ENCODE assay signal across 1 cellular context in the genomic region with DNA sequence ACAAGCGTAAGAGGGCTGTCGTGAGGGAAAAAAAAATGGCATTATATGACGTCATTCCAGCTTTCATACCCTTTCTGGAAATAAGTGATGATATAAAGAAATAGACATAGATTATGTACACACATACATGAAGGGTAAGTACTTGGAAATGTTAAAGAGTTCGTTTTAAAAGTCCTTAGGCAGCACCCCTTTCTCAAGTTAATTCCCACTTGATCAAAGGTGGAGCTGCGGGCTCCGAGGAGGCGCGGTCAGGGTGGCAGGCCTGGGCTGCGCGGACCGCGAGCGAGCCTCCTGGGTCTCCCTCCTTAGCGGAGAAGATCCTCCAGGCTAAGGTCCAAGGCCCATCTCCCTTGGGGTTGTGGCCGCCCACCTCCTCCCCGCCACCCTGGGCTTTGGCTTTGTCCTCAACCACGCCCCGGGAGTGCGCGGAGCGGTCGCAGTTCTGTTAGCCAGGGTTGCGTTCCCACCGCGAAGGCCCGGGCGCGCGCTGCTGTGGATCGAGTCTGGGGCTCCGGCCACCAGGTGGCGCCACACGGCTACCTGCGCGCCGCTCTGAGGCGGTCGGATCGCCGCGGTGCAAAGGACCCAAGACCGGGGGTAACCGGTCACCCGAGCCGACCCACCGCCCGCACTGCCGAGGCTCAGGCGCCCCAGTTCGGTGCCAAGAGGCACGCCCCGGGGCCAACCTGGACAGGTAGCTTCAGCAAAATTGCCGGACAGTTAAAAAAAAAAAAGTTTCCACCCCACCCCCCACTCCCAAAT.
TF ChIP-seq lines count a peak whose summit lies in the region.

No MANE protein-coding gene starts in this region.

TF ChIP-seq in HepG2, 621 proteins besides CTCF, POLR2A, EP300 and RAD21 (continued from another document and continues in another):
- TF ChIP-seq, protein P1, sequence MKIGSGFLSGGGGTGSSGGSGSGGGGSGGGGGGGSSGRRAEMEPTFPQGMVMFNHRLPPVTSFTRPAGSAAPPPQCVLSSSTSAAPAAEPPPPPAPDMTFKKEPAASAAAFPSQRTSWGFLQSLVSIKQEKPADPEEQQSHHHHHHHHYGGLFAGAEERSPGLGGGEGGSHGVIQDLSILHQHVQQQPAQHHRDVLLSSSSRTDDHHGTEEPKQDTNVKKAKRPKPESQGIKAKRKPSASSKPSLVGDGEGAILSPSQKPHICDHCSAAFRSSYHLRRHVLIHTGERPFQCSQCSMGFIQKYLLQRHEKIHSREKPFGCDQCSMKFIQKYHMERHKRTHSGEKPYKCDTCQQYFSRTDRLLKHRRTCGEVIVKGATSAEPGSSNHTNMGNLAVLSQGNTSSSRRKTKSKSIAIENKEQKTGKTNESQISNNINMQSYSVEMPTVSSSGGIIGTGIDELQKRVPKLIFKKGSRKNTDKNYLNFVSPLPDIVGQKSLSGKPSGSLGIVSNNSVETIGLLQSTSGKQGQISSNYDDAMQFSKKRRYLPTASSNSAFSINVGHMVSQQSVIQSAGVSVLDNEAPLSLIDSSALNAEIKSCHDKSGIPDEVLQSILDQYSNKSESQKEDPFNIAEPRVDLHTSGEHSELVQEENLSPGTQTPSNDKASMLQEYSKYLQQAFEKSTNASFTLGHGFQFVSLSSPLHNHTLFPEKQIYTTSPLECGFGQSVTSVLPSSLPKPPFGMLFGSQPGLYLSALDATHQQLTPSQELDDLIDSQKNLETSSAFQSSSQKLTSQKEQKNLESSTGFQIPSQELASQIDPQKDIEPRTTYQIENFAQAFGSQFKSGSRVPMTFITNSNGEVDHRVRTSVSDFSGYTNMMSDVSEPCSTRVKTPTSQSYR (CRISPR knock-in tag; IDR thresholded peaks at IDR 0.05; ENCODE audit: borderline replicate concordance), result no peak
- TF ChIP-seq ARID2 (CRISPR knock-in tag; IDR thresholded peaks at IDR 0.05; ENCODE audit: borderline replicate concordance) (peak; percentile 87), TSC22D2 (CRISPR knock-in tag; IDR thresholded peaks at IDR 0.05; ENCODE audit: borderline replicate concordance) (peak; percentile 70; the same call in 1 of the 2 replicates), KAT2B (IDR thresholded peaks at IDR 0.05; ENCODE audit: borderline replicate concordance, low read depth, low read length) (no peak), ARHGAP35 (CRISPR knock-in tag; IDR thresholded peaks at IDR 0.05; ENCODE audit: borderline replicate concordance) (0 out of 2 replicates have a peak, but pooled peaks have one; percentile 6), SOX13 (IDR thresholded peaks at IDR 0.05) (no peak), SOX13 (CRISPR knock-in tag; conservative IDR thresholded peaks at IDR 0.05 in 1 of 2, IDR thresholded peaks at IDR 0.05 in 1 of 2) (peak in 1 of 2 experiments; percentile 48; a peak in 3 of 4 replicates), KLF6 (CRISPR knock-in tag; IDR thresholded peaks at IDR 0.05) (peak; percentile 85; the same call in 1 of the 2 replicates), PTBP1 (IDR thresholded peaks at IDR 0.05; ENCODE audit: low read depth, low read length, poor library complexity, severe bottlenecking) (peak; percentile 81), TGIF2 (CRISPR knock-in tag; IDR thresholded peaks at IDR 0.05) (no peak), ZBTB42 (CRISPR knock-in tag; IDR thresholded peaks at IDR 0.05) (0 out of 2 replicates have a peak, but pooled peaks have one; percentile 45), SRSF1 (optimal IDR thresholded peaks at IDR 0.05; ENCODE audit: low read depth, low read length) (no peak), NFKBIZ (CRISPR knock-in tag; IDR thresholded peaks at IDR 0.05) (peak; percentile 47; the same call in 1 of the 2 replicates), RBAK (CRISPR knock-in tag; IDR thresholded peaks at IDR 0.05) (peak; percentile 74; the same call in 1 of the 2 replicates), ZNF670 (CRISPR knock-in tag; IDR thresholded peaks at IDR 0.05; ENCODE audit: borderline replicate concordance) (peak; percentile 68; the same call in 1 of the 2 replicates), GATAD1 (CRISPR knock-in tag; IDR thresholded peaks at IDR 0.05) (0 out of 2 replicates have a peak, but pooled peaks have one; percentile 52), ZSCAN21 (CRISPR knock-in tag; IDR thresholded peaks at IDR 0.05; ENCODE audit: borderline replicate concordance) (peak; percentile 95), RBM39 (IDR thresholded peaks at IDR 0.05; ENCODE audit: low read depth, low read length, poor library complexity, severe bottlenecking) (peak; percentile 32), JUN (CRISPR knock-in tag; IDR thresholded peaks at IDR 0.05) (0 out of 2 replicates have a peak, but pooled peaks have one; percentile 39), FOXK1 (CRISPR knock-in tag; IDR thresholded peaks at IDR 0.05; ENCODE audit: borderline replicate concordance, low read depth) (peak; percentile 52; the same call in 1 of the 2 replicates), SMAD3 (CRISPR knock-in tag; IDR thresholded peaks at IDR 0.05) (0 out of 2 replicates have a peak, but pooled peaks have one; percentile 72), ZNF33B (CRISPR knock-in tag; IDR thresholded peaks at IDR 0.05) (peak; percentile 67; the same call in 1 of the 2 replicates), MAF1 (CRISPR knock-in tag; IDR thresholded peaks at IDR 0.05; ENCODE audit: borderline replicate concordance) (0 out of 2 replicates have a peak, but pooled peaks have one; percentile 37), SKI (IDR thresholded peaks at IDR 0.05; ENCODE audit: partially characterized antibody) (no peak), AGO2 (optimal IDR thresholded peaks at IDR 0.05; ENCODE audit: low read depth, low read length) (peak; percentile 89), ZNF563 (CRISPR knock-in tag; IDR thresholded peaks at IDR 0.05) (0 out of 2 replicates have a peak, but pooled peaks have one; percentile 23)
- TF ChIP-seq, protein P2, sequence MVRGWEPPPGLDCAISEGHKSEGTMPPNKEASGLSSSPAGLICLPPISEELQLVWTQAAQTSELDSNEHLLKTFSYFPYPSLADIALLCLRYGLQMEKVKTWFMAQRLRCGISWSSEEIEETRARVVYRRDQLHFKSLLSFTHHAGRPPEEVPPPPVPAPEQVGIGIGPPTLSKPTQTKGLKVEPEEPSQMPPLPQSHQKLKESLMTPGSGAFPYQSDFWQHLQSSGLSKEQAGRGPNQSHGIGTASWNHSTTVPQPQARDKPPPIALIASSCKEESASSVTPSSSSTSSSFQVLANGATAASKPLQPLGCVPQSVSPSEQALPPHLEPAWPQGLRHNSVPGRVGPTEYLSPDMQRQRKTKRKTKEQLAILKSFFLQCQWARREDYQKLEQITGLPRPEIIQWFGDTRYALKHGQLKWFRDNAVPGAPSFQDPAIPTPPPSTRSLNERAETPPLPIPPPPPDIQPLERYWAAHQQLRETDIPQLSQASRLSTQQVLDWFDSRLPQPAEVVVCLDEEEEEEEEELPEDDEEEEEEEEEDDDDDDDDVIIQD (CRISPR knock-in tag; IDR thresholded peaks at IDR 0.05; ENCODE audit: low read depth), result peak; percentile 64; the same call in 1 of the 2 replicates
- TF ChIP-seq, protein P3, sequence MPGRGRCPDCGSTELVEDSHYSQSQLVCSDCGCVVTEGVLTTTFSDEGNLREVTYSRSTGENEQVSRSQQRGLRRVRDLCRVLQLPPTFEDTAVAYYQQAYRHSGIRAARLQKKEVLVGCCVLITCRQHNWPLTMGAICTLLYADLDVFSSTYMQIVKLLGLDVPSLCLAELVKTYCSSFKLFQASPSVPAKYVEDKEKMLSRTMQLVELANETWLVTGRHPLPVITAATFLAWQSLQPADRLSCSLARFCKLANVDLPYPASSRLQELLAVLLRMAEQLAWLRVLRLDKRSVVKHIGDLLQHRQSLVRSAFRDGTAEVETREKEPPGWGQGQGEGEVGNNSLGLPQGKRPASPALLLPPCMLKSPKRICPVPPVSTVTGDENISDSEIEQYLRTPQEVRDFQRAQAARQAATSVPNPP (CRISPR knock-in tag; IDR thresholded peaks at IDR 0.05), result peak; percentile 63; the same call in 1 of the 2 replicates
- TF ChIP-seq, protein P4, sequence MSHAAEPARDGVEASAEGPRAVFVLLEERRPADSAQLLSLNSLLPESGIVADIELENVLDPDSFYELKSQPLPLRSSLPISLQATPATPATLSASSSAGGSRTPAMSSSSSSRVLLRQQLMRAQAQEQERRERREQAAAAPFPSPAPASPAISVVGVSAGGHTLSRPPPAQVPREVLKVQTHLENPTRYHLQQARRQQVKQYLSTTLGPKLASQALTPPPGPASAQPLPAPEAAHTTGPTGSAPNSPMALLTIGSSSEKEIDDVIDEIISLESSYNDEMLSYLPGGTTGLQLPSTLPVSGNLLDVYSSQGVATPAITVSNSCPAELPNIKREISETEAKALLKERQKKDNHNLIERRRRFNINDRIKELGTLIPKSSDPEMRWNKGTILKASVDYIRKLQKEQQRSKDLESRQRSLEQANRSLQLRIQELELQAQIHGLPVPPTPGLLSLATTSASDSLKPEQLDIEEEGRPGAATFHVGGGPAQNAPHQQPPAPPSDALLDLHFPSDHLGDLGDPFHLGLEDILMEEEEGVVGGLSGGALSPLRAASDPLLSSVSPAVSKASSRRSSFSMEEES (CRISPR knock-in tag; IDR thresholded peaks at IDR 0.05), result peak; percentile 23; the same call in 1 of the 2 replicates
- TF ChIP-seq, protein P5, sequence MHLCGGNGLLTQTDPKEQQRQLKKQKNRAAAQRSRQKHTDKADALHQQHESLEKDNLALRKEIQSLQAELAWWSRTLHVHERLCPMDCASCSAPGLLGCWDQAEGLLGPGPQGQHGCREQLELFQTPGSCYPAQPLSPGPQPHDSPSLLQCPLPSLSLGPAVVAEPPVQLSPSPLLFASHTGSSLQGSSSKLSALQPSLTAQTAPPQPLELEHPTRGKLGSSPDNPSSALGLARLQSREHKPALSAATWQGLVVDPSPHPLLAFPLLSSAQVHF (CRISPR knock-in tag; IDR thresholded peaks at IDR 0.05), result 0 out of 2 replicates have a peak, but pooled peaks have one; percentile 17
- TF ChIP-seq, protein P6, sequence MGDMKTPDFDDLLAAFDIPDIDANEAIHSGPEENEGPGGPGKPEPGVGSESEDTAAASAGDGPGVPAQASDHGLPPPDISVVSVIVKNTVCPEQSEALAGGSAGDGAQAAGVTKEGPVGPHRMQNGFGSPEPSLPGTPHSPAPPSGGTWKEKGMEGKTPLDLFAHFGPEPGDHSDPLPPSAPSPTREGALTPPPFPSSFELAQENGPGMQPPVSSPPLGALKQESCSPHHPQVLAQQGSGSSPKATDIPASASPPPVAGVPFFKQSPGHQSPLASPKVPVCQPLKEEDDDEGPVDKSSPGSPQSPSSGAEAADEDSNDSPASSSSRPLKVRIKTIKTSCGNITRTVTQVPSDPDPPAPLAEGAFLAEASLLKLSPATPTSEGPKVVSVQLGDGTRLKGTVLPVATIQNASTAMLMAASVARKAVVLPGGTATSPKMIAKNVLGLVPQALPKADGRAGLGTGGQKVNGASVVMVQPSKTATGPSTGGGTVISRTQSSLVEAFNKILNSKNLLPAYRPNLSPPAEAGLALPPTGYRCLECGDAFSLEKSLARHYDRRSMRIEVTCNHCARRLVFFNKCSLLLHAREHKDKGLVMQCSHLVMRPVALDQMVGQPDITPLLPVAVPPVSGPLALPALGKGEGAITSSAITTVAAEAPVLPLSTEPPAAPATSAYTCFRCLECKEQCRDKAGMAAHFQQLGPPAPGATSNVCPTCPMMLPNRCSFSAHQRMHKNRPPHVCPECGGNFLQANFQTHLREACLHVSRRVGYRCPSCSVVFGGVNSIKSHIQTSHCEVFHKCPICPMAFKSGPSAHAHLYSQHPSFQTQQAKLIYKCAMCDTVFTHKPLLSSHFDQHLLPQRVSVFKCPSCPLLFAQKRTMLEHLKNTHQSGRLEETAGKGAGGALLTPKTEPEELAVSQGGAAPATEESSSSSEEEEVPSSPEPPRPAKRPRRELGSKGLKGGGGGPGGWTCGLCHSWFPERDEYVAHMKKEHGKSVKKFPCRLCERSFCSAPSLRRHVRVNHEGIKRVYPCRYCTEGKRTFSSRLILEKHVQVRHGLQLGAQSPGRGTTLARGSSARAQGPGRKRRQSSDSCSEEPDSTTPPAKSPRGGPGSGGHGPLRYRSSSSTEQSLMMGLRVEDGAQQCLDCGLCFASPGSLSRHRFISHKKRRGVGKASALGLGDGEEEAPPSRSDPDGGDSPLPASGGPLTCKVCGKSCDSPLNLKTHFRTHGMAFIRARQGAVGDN (CRISPR knock-in tag; IDR thresholded peaks at IDR 0.05), result peak; percentile 95
- TF ChIP-seq, protein P7, sequence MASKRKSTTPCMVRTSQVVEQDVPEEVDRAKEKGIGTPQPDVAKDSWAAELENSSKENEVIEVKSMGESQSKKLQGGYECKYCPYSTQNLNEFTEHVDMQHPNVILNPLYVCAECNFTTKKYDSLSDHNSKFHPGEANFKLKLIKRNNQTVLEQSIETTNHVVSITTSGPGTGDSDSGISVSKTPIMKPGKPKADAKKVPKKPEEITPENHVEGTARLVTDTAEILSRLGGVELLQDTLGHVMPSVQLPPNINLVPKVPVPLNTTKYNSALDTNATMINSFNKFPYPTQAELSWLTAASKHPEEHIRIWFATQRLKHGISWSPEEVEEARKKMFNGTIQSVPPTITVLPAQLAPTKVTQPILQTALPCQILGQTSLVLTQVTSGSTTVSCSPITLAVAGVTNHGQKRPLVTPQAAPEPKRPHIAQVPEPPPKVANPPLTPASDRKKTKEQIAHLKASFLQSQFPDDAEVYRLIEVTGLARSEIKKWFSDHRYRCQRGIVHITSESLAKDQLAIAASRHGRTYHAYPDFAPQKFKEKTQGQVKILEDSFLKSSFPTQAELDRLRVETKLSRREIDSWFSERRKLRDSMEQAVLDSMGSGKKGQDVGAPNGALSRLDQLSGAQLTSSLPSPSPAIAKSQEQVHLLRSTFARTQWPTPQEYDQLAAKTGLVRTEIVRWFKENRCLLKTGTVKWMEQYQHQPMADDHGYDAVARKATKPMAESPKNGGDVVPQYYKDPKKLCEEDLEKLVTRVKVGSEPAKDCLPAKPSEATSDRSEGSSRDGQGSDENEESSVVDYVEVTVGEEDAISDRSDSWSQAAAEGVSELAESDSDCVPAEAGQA (IDR thresholded peaks at IDR 0.05; ENCODE audit: low read depth), result peak; percentile 76
- TF ChIP-seq, protein P7 (CRISPR knock-in tag; IDR thresholded peaks at IDR 0.05; ENCODE audit: borderline replicate concordance), result no peak
- TF ChIP-seq, protein P8, sequence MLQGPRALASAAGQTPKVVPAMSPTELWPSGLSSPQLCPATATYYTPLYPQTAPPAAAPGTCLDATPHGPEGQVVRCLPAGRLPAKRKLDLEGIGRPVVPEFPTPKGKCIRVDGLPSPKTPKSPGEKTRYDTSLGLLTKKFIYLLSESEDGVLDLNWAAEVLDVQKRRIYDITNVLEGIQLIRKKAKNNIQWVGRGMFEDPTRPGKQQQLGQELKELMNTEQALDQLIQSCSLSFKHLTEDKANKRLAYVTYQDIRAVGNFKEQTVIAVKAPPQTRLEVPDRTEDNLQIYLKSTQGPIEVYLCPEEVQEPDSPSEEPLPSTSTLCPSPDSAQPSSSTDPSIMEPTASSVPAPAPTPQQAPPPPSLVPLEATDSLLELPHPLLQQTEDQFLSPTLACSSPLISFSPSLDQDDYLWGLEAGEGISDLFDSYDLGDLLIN (CRISPR knock-in tag; IDR thresholded peaks at IDR 0.05; ENCODE audit: borderline replicate concordance), result no peak
